Comparison of ENCODE assay signal across 8 cellular contexts in the genomic region with DNA sequence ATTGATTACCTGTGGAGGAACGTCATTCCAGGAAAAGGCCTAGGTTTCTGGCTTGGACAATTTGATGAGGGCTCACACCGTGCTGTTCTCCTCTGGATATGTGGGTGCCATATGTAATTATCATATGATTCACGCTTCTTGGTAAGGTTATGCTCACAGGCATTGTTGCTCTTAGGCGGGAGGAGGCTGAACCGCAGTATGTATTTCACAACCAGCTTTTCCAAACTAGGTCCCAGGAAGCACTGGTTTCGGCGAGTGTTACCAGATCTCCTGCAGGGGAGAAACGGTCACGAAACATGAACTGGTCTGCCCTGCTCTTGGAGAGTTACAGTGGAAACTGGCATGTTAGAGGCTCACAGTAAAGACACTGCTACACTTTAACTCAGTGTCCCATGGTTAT. TPM values are rescaled to one million over a fixed set of nuclear protein-coding genes. Genes with fewer than 3 reads are reported as not detected.
A peak's percentile ranks its signal among the peaks of the same experiment; 100 is the strongest.
DNase-seq lines count a peak whose midpoint lies in the region; ATAC-seq and TF ChIP-seq lines count a peak whose summit lies in the region.

No MANE protein-coding gene starts in this region.

- H3K27ac Mint-ChIP-seq in natural killer cell treated with Interleukin-12 subunit alpha and Interleukin-12 subunit beta and Interleukin-15 and Interleukin-18, amount 100 ng/mL, for 72 hours = peak overlapping the region; percentile 67 to 77

- H3K79me2 ChIP-seq in MM.1S (ENCODE audit: low read length) = no peaks in the 10 kb centered on the region

- H3K4me3 ChIP-seq in MM.1S (ENCODE audit: low read length) = peak overlapping the region; percentile 43; the same call in 1 of the 2 replicates
- H3K4me3 ChIP-seq in effector memory CD4-positive, alpha-beta T cell (ENCODE audit: insufficient read depth, low read depth, low read length, poor library complexity, severe bottlenecking) = peak overlapping the region; percentile 63

- no peaks in the 10 kb centered on the region for H3K9me3 Mint-ChIP-seq in natural killer cell treated with Interleukin-12 subunit alpha and Interleukin-12 subunit beta and Interleukin-15 and Interleukin-18, amount 100 ng/mL, for 72 hours

- no peaks in the 10 kb centered on the region for H3K9me2 ChIP-seq in MM.1S (replicated peaks; ENCODE audit: insufficient read depth, low read length)

- H3K4me3 Mint-ChIP-seq in natural killer cell treated with Interleukin-12 subunit alpha and Interleukin-12 subunit beta and Interleukin-15 and Interleukin-18, amount 100 ng/mL, for 72 hours = peak overlapping the region; percentile 80

- no peak for TF ChIP-seq CTCF in MM.1S (IDR thresholded peaks at IDR 0.05; ENCODE audit: low read length)

- H3K4me1 Mint-ChIP-seq in natural killer cell treated with Interleukin-12 subunit alpha and Interleukin-12 subunit beta and Interleukin-15 and Interleukin-18, amount 100 ng/mL, for 72 hours (ENCODE audit: low read depth in 2 of 2) = peaks cover 15 to 26% of the 10 kb centered on the region in 2 donors

- ATAC-seq in natural killer cell treated with Interleukin-12 subunit alpha and Interleukin-12 subunit beta and Interleukin-15 and Interleukin-18, amount 100 ng/mL, for 72 hours = no peak
- ATAC-seq in GM18907 (IDR thresholded peaks at IDR 0.05; ENCODE audit: unreplicated experiment) (no peak), GM19328 (IDR thresholded peaks at IDR 0.05; ENCODE audit: unreplicated experiment) (no peak)

- peak overlapping the region; percentile 52; the same call in 1 of the 2 replicates for H3K4me2 ChIP-seq in MM.1S (ENCODE audit: low read depth, low read length)

- no peak overlapping the region for H3K27ac ChIP-seq in MM.1S (ENCODE audit: low read length)
- peak overlapping the region; percentile 40 for H3K27ac ChIP-seq in effector memory CD4-positive, alpha-beta T cell (ENCODE audit: insufficient read depth, low read length, poor library complexity, severe bottlenecking)

- no peak overlapping the region for H3K9ac ChIP-seq in MM.1S (ENCODE audit: low read length)

- no peaks in the 10 kb centered on the region for H3K27me3 Mint-ChIP-seq in natural killer cell treated with Interleukin-12 subunit alpha and Interleukin-12 subunit beta and Interleukin-15 and Interleukin-18, amount 100 ng/mL, for 72 hours

- H2AFZ ChIP-seq in MM.1S (ENCODE audit: low read length) = peak overlapping the region; percentile 65

- no peaks in the 10 kb centered on the region for H4K20me1 ChIP-seq in MM.1S (ENCODE audit: insufficient read depth, low read length)

- H3K36me3 Mint-ChIP-seq in natural killer cell treated with Interleukin-12 subunit alpha and Interleukin-12 subunit beta and Interleukin-15 and Interleukin-18, amount 100 ng/mL, for 72 hours = no peaks in the 10 kb centered on the region

- DNase-seq in AG20443 (ENCODE audit: low spot score) (peak; percentile 52), MM.1S (no peak), DMS79 treated with DMSO at 0.1 percent for 48 hours (lab: John Stamatoyannopoulos, UW) (no peak), NCI-H526 treated with DMSO at 0.1 percent for 48 hours (lab: John Stamatoyannopoulos, UW) (no peak)
- no peak for DNase-seq in effector memory CD4-positive, alpha-beta T cell
- DNase-seq in natural killer cell treated with Interleukin-12 subunit alpha and Interleukin-12 subunit beta and Interleukin-15 and Interleukin-18, amount 100 ng/mL, for 72 hours (ENCODE audit: low spot score) = no peak

- no peaks in the 10 kb centered on the region for H3K27me3 ChIP-seq in MM.1S (replicated peaks; ENCODE audit: insufficient read depth, low read length)
- H3K27me3 ChIP-seq in effector memory CD4-positive, alpha-beta T cell (replicated peaks; ENCODE audit: control insufficient read depth, insufficient read depth, low read length, poor library complexity, severe bottlenecking) = no peaks in the 10 kb centered on the region

- H3K36me3 ChIP-seq in MM.1S (replicated peaks; ENCODE audit: insufficient read depth, low read length) = no peaks in the 10 kb centered on the region
- no peaks in the 10 kb centered on the region for H3K36me3 ChIP-seq in effector memory CD4-positive, alpha-beta T cell (ENCODE audit: control insufficient read depth, insufficient read depth, low read length)

- H3K4me1 ChIP-seq in MM.1S (ENCODE audit: low read length) = no peaks in the 10 kb centered on the region
- peaks cover 3% of the 10 kb centered on the region for H3K4me1 ChIP-seq in effector memory CD4-positive, alpha-beta T cell (ENCODE audit: control insufficient read depth, insufficient read depth, low read length, poor library complexity, severe bottlenecking)

- H3K9me3 ChIP-seq in MM.1S (replicated peaks; ENCODE audit: insufficient read depth, low read length) = no peaks in the 10 kb centered on the region
- H3K9me3 ChIP-seq in effector memory CD4-positive, alpha-beta T cell (ENCODE audit: control insufficient read depth, low read length) = no peaks in the 10 kb centered on the region

- no peaks in the 10 kb centered on the region for H3F3A ChIP-seq in MM.1S (ENCODE audit: insufficient read depth, low read length)

RNA-seq across cellular contexts. Expression of a gene that starts 0.8 kb away (rescaled TPM):
- total RNA-seq in natural killer cell treated with Interleukin-12 subunit alpha and Interleukin-12 subunit beta and Interleukin-15 and Interleukin-18, amount 100 ng/mL, for 72 hours = 1 to 10 TPM; 5.3 to 7.3 TPM
